In the genomic region with DNA sequence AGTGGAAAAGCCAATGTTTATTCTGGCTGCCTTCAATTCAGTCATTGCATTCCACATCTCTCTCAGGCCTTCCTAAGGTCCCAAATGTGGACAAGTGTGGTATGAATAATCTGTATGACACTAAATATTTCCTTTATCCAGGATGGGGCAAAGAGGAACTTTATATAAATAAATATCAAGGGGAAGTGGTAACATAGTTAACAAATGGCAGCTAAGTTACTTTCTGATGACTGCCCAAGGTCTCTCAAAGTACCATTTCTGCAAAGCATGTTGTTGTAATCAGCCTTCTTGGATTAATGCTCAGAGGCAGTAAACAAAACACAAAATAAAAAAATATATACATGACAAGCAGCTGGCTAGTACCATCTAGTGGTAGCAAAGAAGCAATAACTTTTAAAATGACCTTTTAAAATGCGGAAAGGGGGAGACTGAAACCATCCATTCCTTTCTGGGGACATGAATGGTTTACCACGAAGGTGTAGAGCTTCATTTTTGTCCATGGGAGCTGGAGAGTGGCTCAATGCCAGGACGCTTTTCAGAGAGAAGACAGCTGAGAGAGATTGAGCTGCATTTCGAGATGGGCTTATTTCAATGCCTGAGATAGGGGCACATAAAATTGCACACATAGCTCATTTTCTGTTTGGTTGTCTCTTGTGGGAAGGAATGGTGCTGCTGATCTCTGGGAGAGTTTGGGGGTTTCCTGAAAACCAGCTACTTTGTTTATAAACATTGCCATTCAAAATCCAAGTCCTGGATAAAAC, we compare ENCODE assay signal across 8 cellular contexts.
A peak's percentile ranks its signal among the peaks of the same experiment; 100 is the strongest.
DNase-seq lines count a peak whose midpoint lies in the region; ATAC-seq and TF ChIP-seq lines count a peak whose summit lies in the region.

No MANE protein-coding gene starts in this region.

- no peak overlapping the region for H3K4me3 Mint-ChIP-seq in natural killer cell treated with Interleukin-12 subunit alpha and Interleukin-12 subunit beta and Interleukin-15 and Interleukin-18, amount 100 ng/mL, for 72 hours

- peak overlapping the region; percentile 71 for H3K4me2 ChIP-seq in skeletal muscle satellite cell (ENCODE audit: low read length)

- TF ChIP-seq CTCF in GM20000 (IDR thresholded peaks at IDR 0.05; ENCODE audit: extremely low read depth, missing control alignments) (no peak), fibroblast of villous mesenchyme (IDR thresholded peaks at IDR 0.05; ENCODE audit: insufficient read depth, low read depth, low read length) (peak; percentile 65)

- peak overlapping the region; percentile 9 for H3K4me3 ChIP-seq in fibroblast of villous mesenchyme (ENCODE audit: low read depth, low read length)
- H3K4me3 ChIP-seq in skeletal muscle satellite cell (ENCODE audit: low read length) = peak overlapping the region; percentile 11

- H3K27ac Mint-ChIP-seq in natural killer cell treated with Interleukin-12 subunit alpha and Interleukin-12 subunit beta and Interleukin-15 and Interleukin-18, amount 100 ng/mL, for 72 hours = no peak overlapping the region

- no peaks in the 10 kb centered on the region for H3K4me1 Mint-ChIP-seq in natural killer cell treated with Interleukin-12 subunit alpha and Interleukin-12 subunit beta and Interleukin-15 and Interleukin-18, amount 100 ng/mL, for 72 hours (ENCODE audit: low read depth in 2 of 2)

- ATAC-seq in natural killer cell treated with Interleukin-12 subunit alpha and Interleukin-12 subunit beta and Interleukin-15 and Interleukin-18, amount 100 ng/mL, for 72 hours = no peak

- peak overlapping the region; percentile 8 for H3K9ac ChIP-seq in skeletal muscle satellite cell (ENCODE audit: low read depth, low read length)

- no peaks in the 10 kb centered on the region for H3K36me3 ChIP-seq in skeletal muscle satellite cell (ENCODE audit: insufficient read depth, low read length)

- no peaks in the 10 kb centered on the region for H3K27me3 ChIP-seq in skeletal muscle satellite cell (ENCODE audit: control insufficient read depth, insufficient read depth, low read length)

- H3K27me3 Mint-ChIP-seq in natural killer cell treated with Interleukin-12 subunit alpha and Interleukin-12 subunit beta and Interleukin-15 and Interleukin-18, amount 100 ng/mL, for 72 hours = no peaks in the 10 kb centered on the region

- H3K36me3 Mint-ChIP-seq in natural killer cell treated with Interleukin-12 subunit alpha and Interleukin-12 subunit beta and Interleukin-15 and Interleukin-18, amount 100 ng/mL, for 72 hours = no peaks in the 10 kb centered on the region

- in situ Hi-C loops in ACHN (cut with HindIII; ENCODE audit: low pct_ligation_motif_present, low pct_unique_long_range_greater_than_20kb, low sequenced_read_pairs) = no loop called here

- no peaks in the 10 kb centered on the region for H3K9me3 ChIP-seq in skeletal muscle satellite cell (replicated peaks; ENCODE audit: low read length)

- peak; percentile 3 for DNase-seq in ACHN
- peak; percentile 14 for DNase-seq in GM20000 (ENCODE audit: low spot score)
- peak; percentile 28 for DNase-seq in OCI-M1 (lab: John Stamatoyannopoulos, UW)
- DNase-seq in fibroblast of villous mesenchyme (ENCODE audit: low read depth) = peak; percentile 37
- no peak for DNase-seq in activated gamma-delta T cell treated with Interleukin-2 at 50 U/mL for 16 hours
- DNase-seq in stimulated activated CD4-positive, alpha-beta T cell treated with anti-CD3 and anti-CD28 coated beads, Interleukin-2, amount 100 ng/mL, for 48 hours = no peak
- no peak for DNase-seq in natural killer cell treated with Interleukin-12 subunit alpha and Interleukin-12 subunit beta and Interleukin-15 and Interleukin-18, amount 100 ng/mL, for 72 hours (ENCODE audit: low spot score)

- H3K4me1 ChIP-seq in skeletal muscle satellite cell (ENCODE audit: control insufficient read depth, insufficient read depth, low read length) = peaks cover 19% of the 10 kb centered on the region

- peaks cover 7% of the 10 kb centered on the region for H3K9me3 Mint-ChIP-seq in natural killer cell treated with Interleukin-12 subunit alpha and Interleukin-12 subunit beta and Interleukin-15 and Interleukin-18, amount 100 ng/mL, for 72 hours

Comparison
In these comparisons a context has a peak if more than half of its experiments do, and no peak if none do; other contexts are left out.
1. DNase-seq: peak in ACHN (single experiment), GM20000 (single experiment), OCI-M1 (single experiment) and fibroblast of villous mesenchyme (single experiment); none in activated gamma-delta T cell treated with Interleukin-2 at 50 U/mL for 16 hours (single experiment), stimulated activated CD4-positive, alpha-beta T cell treated with anti-CD3 and anti-CD28 coated beads, Interleukin-2, amount 100 ng/mL, for 48 hours (0 of 2) and natural killer cell treated with Interleukin-12 subunit alpha and Interleukin-12 subunit beta and Interleukin-15 and Interleukin-18, amount 100 ng/mL, for 72 hours (single experiment).